Comparison of ENCODE assay signal across 15 cellular contexts in genomic region chr12:108722463-108722862, GRCh38. TPM values are rescaled to one million over a fixed set of nuclear protein-coding genes. Genes with fewer than 3 reads are reported as not detected.
A peak's percentile ranks its signal among the peaks of the same experiment; 100 is the strongest.
DNase-seq lines count a peak whose midpoint lies in the region; ATAC-seq, FAIRE-seq and TF ChIP-seq lines count a peak whose summit lies in the region.
"Had no signal": no experiment of that assay in that cellular context is flagged by ENCODE, and none has a peak within 500 bp of the region (broad histone marks: within the 10 kb centered on the region; RNA-seq: fewer than 3 reads in every experiment).

No MANE protein-coding gene starts in this region.

- H3K9me3 Mint-ChIP-seq in GM23338, result no peaks in the 10 kb centered on the region
- H3K9me3 Mint-ChIP-seq in stimulated activated memory B cell treated with anti-CD40 and anti-IgM and Interleukin-4, amounts not matched to agents 10 μg/mL and 1 μg/mL and 100 μg/mL, for 72 hours, result no peaks in the 10 kb centered on the region
- no peaks in the 10 kb centered on the region for H3K9me3 Mint-ChIP-seq in activated CD4-positive, alpha-beta memory T cell treated with anti-CD3 and anti-CD28 coated beads, Interleukin-2, amount 10 ng/mL, durations not matched to agents 7 days and 5 days
- H3K9me3 Mint-ChIP-seq: activated T-cell treated with anti-CD3 and anti-CD28 coated beads, Interleukin-2, amount 50 U/mL, for 24 hours had no signal

- TF ChIP-seq CTCF in GM23338 (conservative IDR thresholded peaks at IDR 0.05; ENCODE audit: low read depth in 2 of 2) (no peak), keratinocyte (optimal IDR thresholded peaks at IDR 0.05 in 1 of 3, IDR thresholded peaks at IDR 0.05 in 1 of 3, conservative IDR thresholded peaks at IDR 0.05 in 1 of 3; ENCODE audit: extremely low read depth in 1 of 3, insufficient read depth in 2 of 3, low read length in 3 of 3) (no peak), prostate gland (IDR thresholded peaks at IDR 0.05) (no peak)

- H3K27me3 ChIP-seq in GM23338 (ENCODE audit: insufficient read depth) (no peaks in the 10 kb centered on the region), keratinocyte (ENCODE audit: control insufficient read depth, extremely low read depth, insufficient read depth, low read length) (no peaks in the 10 kb centered on the region), prostate gland (replicated peaks; ENCODE audit: insufficient read depth) (no peaks in the 10 kb centered on the region)

- H3K4me2 ChIP-seq in GM23338, result peak overlapping the region; percentile 0; the same call in 1 of the 2 replicates
- H3K4me2 ChIP-seq in keratinocyte (ENCODE audit: control insufficient read depth, extremely low read depth, insufficient read depth, low read depth, low read length), result peak overlapping the region; percentile 68

- no peak for ATAC-seq in GM23338
- no peak for ATAC-seq in stimulated activated memory B cell treated with anti-CD40 and anti-IgM and Interleukin-4, amounts not matched to agents 10 μg/mL and 1 μg/mL and 100 μg/mL, for 72 hours
- ATAC-seq: left colon had no signal

- no peak for TF ChIP-seq POLR2A in prostate gland (IDR thresholded peaks at IDR 0.05)

- H3K4me1 ChIP-seq in GM23338 (ENCODE audit: insufficient read depth) (peaks cover 38% of the 10 kb centered on the region), keratinocyte (ENCODE audit: control insufficient read depth, extremely low read depth, insufficient read depth, low read length) (peaks cover 61% of the 10 kb centered on the region), prostate gland (replicated peaks) (no peaks in the 10 kb centered on the region)

- H3K9ac ChIP-seq in keratinocyte (ENCODE audit: control insufficient read depth, extremely low read depth, insufficient read depth, low read length), result peak overlapping the region; percentile 48

- no peak overlapping the region for H2AFZ ChIP-seq in GM23338
- H2AFZ ChIP-seq in keratinocyte (ENCODE audit: control insufficient read depth, low read length), result no peak overlapping the region

- no peaks in the 10 kb centered on the region for H3K36me3 Mint-ChIP-seq in GM23338 (ENCODE audit: low read depth)
- H3K36me3 Mint-ChIP-seq in stimulated activated memory B cell treated with anti-CD40 and anti-IgM and Interleukin-4, amounts not matched to agents 10 μg/mL and 1 μg/mL and 100 μg/mL, for 72 hours, result peaks cover under 1% of the 10 kb centered on the region
- no peaks in the 10 kb centered on the region for H3K36me3 Mint-ChIP-seq in activated CD4-positive, alpha-beta memory T cell treated with anti-CD3 and anti-CD28 coated beads, Interleukin-2, amount 10 ng/mL, durations not matched to agents 7 days and 5 days (ENCODE audit: low read depth)

- POLR2A ChIA-PET in activated CD4-positive, alpha-beta memory T cell treated with anti-CD3 and anti-CD28 coated beads, Interleukin-2, amount 10 ng/mL, durations not matched to agents 7 days and 5 days (lab: Charles Lee), result interaction anchor here (0.7 kb wide), 1 partner anchor 27 kb away, joined by 3 read pairs; no protein-coding TSS in a partner anchor

- H3K9me1 ChIP-seq in keratinocyte (ENCODE audit: control insufficient read depth, extremely low read depth, insufficient read depth, low read length), result no peaks in the 10 kb centered on the region

- 0 out of 2 replicates have a peak overlapping the region, but pooled peaks have one; percentile 3 for H3K27ac ChIP-seq in GM23338 (ENCODE audit: low read depth)
- H3K27ac ChIP-seq in keratinocyte (ENCODE audit: control insufficient read depth, insufficient read depth, low read length), result peak overlapping the region; percentile 78
- peak overlapping the region in 1 of 2 donors; percentile 39 for H3K27ac ChIP-seq in prostate gland

- DNase-seq in GM23338 (ENCODE audit: low spot score), result no peak
- DNase-seq in amniotic epithelial cell (ENCODE audit: low read depth), result peak; percentile 29
- DNase-seq in keratinocyte (ENCODE audit: low read depth, low spot score), result no peak
- DNase-seq in ecto neural progenitor cell (ENCODE audit: low spot score), result no peak
- no peak for DNase-seq in prostate gland (ENCODE audit: low spot score)
- no peak for DNase-seq in activated CD4-positive, alpha-beta memory T cell treated with anti-CD3 and anti-CD28 coated beads, Interleukin-2, amount 10 ng/mL, durations not matched to agents 7 days and 5 days
- DNase-seq in NCI-H345 treated with DMSO at 0.1 percent for 48 hours (lab: John Stamatoyannopoulos, UW; ENCODE audit: unreplicated experiment), result no peak
- DNase-seq: activated CD4-positive, CD25-positive, alpha-beta regulatory T cell; activated T-cell treated with anti-CD3 and anti-CD28 coated beads, Interleukin-2, amount 50 U/mL, for 24 hours; caudate nucleus; left colon; NCI-H1092 treated with DMSO at 0.1 percent for 48 hours; NCI-H510A treated with DMSO at 0.1 percent for 48 hours had no signal

- H3K9me2 ChIP-seq in GM23338 (ENCODE audit: insufficient read depth), result no peaks in the 10 kb centered on the region

- 68% methylated on average over 1 of the region's 1 CpG for WGBS in prostate gland

- peaks cover 100% of the 10 kb centered on the region for H3K79me2 ChIP-seq in GM23338 (replicated peaks; ENCODE audit: insufficient read depth)
- H3K79me2 ChIP-seq in keratinocyte (ENCODE audit: control insufficient read depth, insufficient read depth, low read length), result peaks cover 94% of the 10 kb centered on the region

- H3K9me3 ChIP-seq in keratinocyte (ENCODE audit: control insufficient read depth, low read depth, low read length) (no peaks in the 10 kb centered on the region), prostate gland (no peaks in the 10 kb centered on the region)

- H3K27ac Mint-ChIP-seq in GM23338, result peak overlapping the region; percentile 4; the same call in 1 of the 2 replicates
- peak overlapping the region; percentile 58 for H3K27ac Mint-ChIP-seq in stimulated activated memory B cell treated with anti-CD40 and anti-IgM and Interleukin-4, amounts not matched to agents 10 μg/mL and 1 μg/mL and 100 μg/mL, for 72 hours
- no peak overlapping the region for H3K27ac Mint-ChIP-seq in activated CD4-positive, alpha-beta memory T cell treated with anti-CD3 and anti-CD28 coated beads, Interleukin-2, amount 10 ng/mL, durations not matched to agents 7 days and 5 days
- H3K27ac Mint-ChIP-seq: activated T-cell treated with anti-CD3 and anti-CD28 coated beads, Interleukin-2, amount 50 U/mL, for 24 hours; progenitor cell of endocrine pancreas had no signal

- FAIRE-seq in keratinocyte (lab: Jason Lieb, UNC), result no peak

- H4K20me1 ChIP-seq in GM23338 (replicated peaks; ENCODE audit: insufficient read depth), result peaks cover 24% of the 10 kb centered on the region
- no peaks in the 10 kb centered on the region for H4K20me1 ChIP-seq in keratinocyte (ENCODE audit: control insufficient read depth, extremely low read depth, insufficient read depth, low read length)

- H3K4me1 Mint-ChIP-seq in GM23338, result peaks cover 47% of the 10 kb centered on the region
- H3K4me1 Mint-ChIP-seq in stimulated activated memory B cell treated with anti-CD40 and anti-IgM and Interleukin-4, amounts not matched to agents 10 μg/mL and 1 μg/mL and 100 μg/mL, for 72 hours, result peaks cover 70% of the 10 kb centered on the region
- H3K4me1 Mint-ChIP-seq in activated CD4-positive, alpha-beta memory T cell treated with anti-CD3 and anti-CD28 coated beads, Interleukin-2, amount 10 ng/mL, durations not matched to agents 7 days and 5 days, result peaks cover 26% of the 10 kb centered on the region

- intact Hi-C loops in prostate gland (cut with DNase I), result no loop called here

- H3K27me3 Mint-ChIP-seq in GM23338 (ENCODE audit: insufficient read depth, low read depth, poor library complexity), result no peaks in the 10 kb centered on the region
- no peaks in the 10 kb centered on the region for H3K27me3 Mint-ChIP-seq in stimulated activated memory B cell treated with anti-CD40 and anti-IgM and Interleukin-4, amounts not matched to agents 10 μg/mL and 1 μg/mL and 100 μg/mL, for 72 hours
- H3K27me3 Mint-ChIP-seq in activated CD4-positive, alpha-beta memory T cell treated with anti-CD3 and anti-CD28 coated beads, Interleukin-2, amount 10 ng/mL, durations not matched to agents 7 days and 5 days, result peaks cover 3% of the 10 kb centered on the region
- H3K27me3 Mint-ChIP-seq: activated T-cell treated with anti-CD3 and anti-CD28 coated beads, Interleukin-2, amount 50 U/mL, for 24 hours; progenitor cell of endocrine pancreas had no signal

- no peaks in the 10 kb centered on the region for H3F3A ChIP-seq in GM23338 (replicated peaks; ENCODE audit: low read depth)

- H3K36me3 ChIP-seq in GM23338 (ENCODE audit: insufficient read depth) (no peaks in the 10 kb centered on the region), keratinocyte (ENCODE audit: control insufficient read depth in 2 of 2, extremely low read depth in 1 of 2, insufficient read depth in 2 of 2, low read length in 2 of 2) (peaks cover 1 to 11% of the 10 kb centered on the region in 2 experiments), prostate gland (no peaks in the 10 kb centered on the region)

- no peak overlapping the region for H3K4me3 Mint-ChIP-seq in GM23338
- no peak overlapping the region for H3K4me3 Mint-ChIP-seq in stimulated activated memory B cell treated with anti-CD40 and anti-IgM and Interleukin-4, amounts not matched to agents 10 μg/mL and 1 μg/mL and 100 μg/mL, for 72 hours
- no peak overlapping the region for H3K4me3 Mint-ChIP-seq in activated CD4-positive, alpha-beta memory T cell treated with anti-CD3 and anti-CD28 coated beads, Interleukin-2, amount 10 ng/mL, durations not matched to agents 7 days and 5 days
- H3K4me3 Mint-ChIP-seq: activated T-cell treated with anti-CD3 and anti-CD28 coated beads, Interleukin-2, amount 50 U/mL, for 24 hours had no signal

- CTCF ChIA-PET in activated CD4-positive, alpha-beta memory T cell treated with anti-CD3 and anti-CD28 coated beads, Interleukin-2, amount 10 ng/mL, durations not matched to agents 7 days and 5 days (lab: Charles Lee), result no interaction called here

- no peak overlapping the region for H3K4me3 ChIP-seq in GM23338
- peak overlapping the region in 2 of 3 experiments; percentile 23 to 37 for H3K4me3 ChIP-seq in keratinocyte (ENCODE audit: control insufficient read depth in 2 of 3, extremely low read depth in 1 of 3, insufficient read depth in 2 of 3, low read depth in 1 of 3, low read length in 3 of 3)
- no peak overlapping the region for H3K4me3 ChIP-seq in prostate gland

- dilution Hi-C loops in keratinocyte (cut with MboI; ENCODE audit: extremely low pct_ligation_motif_present, low sequenced_read_pairs), result no loop called here

RNA-seq across cellular contexts. Expression of gene CORO1C, which starts 8.9 kb away (rescaled TPM):
- 78.2 and 89.5 TPM in 2 replicates for total RNA-seq in GM23338 (2014; rRNA removed; shearing (Covaris generic))
- 53.3 and 59.2 TPM in 2 replicates for polyA plus RNA-seq in GM23338 (2016; fragmentation: Nextera tagmentation; extraction: Ambion mirVana)
- polyA plus RNA-seq in keratinocyte, result 230 to 283 TPM (median 268 TPM) in 3 replicates
- 278 TPM for polyA plus RNA-seq in keratinocyte (2011; ENCODE audit: low read depth)
- polyA plus RNA-seq in keratinocyte (2011; cell fraction: cytosol; rRNA removed), result 207 and 228 TPM in 2 replicates
- 238 and 270 TPM in 2 replicates for polyA plus RNA-seq in keratinocyte (2011; cell fraction: nucleus; rRNA removed)
- polyA plus RNA-seq in keratinocyte (2012; ENCODE audit: low replicate concordance), result 126 and 172 TPM in 2 replicates
- 432 to 917 TPM (median 616 TPM) in 3 replicates for polyA minus RNA-seq in keratinocyte
- 300 TPM for polyA minus RNA-seq in keratinocyte (2011; cell fraction: cytosol; rRNA and poly(A)+ RNA removed)
- 187 and 466 TPM in 2 replicates for polyA minus RNA-seq in keratinocyte (2011; cell fraction: nucleus; rRNA and poly(A)+ RNA removed)
- 100 to 1,000 TPM in 1 of 2 donors, 10 to 100 TPM in 1; 34.9 to 105 TPM for total RNA-seq in prostate gland
- 10 to 100 TPM; 30.9 to 35.7 TPM for total RNA-seq in activated CD4-positive, alpha-beta memory T cell treated with anti-CD3 and anti-CD28 coated beads, Interleukin-2, amount 10 ng/mL, durations not matched to agents 7 days and 5 days

Comparison
In these comparisons a context has a peak if more than half of its experiments do, and no peak if none do; other contexts are left out.
1. H3K4me3 ChIP-seq: peak in keratinocyte (2 of 3); none in GM23338 (single experiment) and prostate gland (0 of 2).